In the genomic region with DNA sequence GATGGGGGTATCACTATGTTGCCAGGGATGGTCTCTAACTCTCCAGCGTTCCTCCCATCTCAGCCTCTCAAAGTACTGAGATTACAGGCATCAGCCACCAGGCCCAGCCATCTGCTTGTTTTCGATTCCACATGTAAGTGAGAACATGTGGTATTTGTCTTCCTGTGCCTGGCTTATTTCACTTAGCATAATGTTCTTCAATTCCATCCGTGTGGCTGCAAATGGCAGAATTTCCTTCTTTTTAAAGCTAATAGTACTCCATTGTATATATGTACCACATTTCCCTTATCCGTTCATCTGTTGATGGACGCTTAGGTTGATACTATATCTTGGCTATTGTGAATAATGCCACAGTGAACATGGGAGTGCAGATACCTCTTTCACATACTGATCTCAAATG, we compare ENCODE assay signal across 23 cellular contexts.
A peak's percentile ranks its signal among the peaks of the same experiment; 100 is the strongest.
DNase-seq lines count a peak whose midpoint lies in the region; ATAC-seq and TF ChIP-seq lines count a peak whose summit lies in the region.
"Had no signal": no experiment of that assay in that cellular context is flagged by ENCODE, and none has a peak within 500 bp of the region (broad histone marks: within the 10 kb centered on the region; RNA-seq: fewer than 3 reads in every experiment).

No MANE protein-coding gene starts in this region.

- H3K4ac ChIP-seq in IMR-90 (ENCODE audit: low read depth, low read length), result 0 out of 2 replicates have a peak overlapping the region, but pooled peaks have one; percentile 4

- H2BK20ac ChIP-seq in IMR-90 (ENCODE audit: low read depth, low read length), result no peak overlapping the region

- H3K27me3 Mint-ChIP-seq in Calu3 (ENCODE audit: unreplicated experiment) (no peaks in the 10 kb centered on the region), type B pancreatic cell (peaks cover 13% of the 10 kb centered on the region)

- no CpG with 5 or more reads among the region's 5 CpGs for WGBS in IMR-90 (ENCODE audit: extremely low coverage in 2 of 2, insufficient read length in 1 of 2), 2 experiments

- dilution Hi-C loops in IMR-90 (cut with HindIII; ENCODE audit: low sequenced_read_pairs, unreplicated experiment), result no loop called here

- H3K9ac ChIP-seq in IMR-90 (ENCODE audit: low read depth, low read length), result no peak overlapping the region

- peaks cover 4% of the 10 kb centered on the region for H3K36me3 Mint-ChIP-seq in Calu3 (ENCODE audit: insufficient read depth, unreplicated experiment)
- H3K36me3 Mint-ChIP-seq in type B pancreatic cell, result no peaks in the 10 kb centered on the region
- H3K36me3 Mint-ChIP-seq: T-cell had no signal

- peak overlapping the region; percentile 28; the same call in 1 of the 3 replicates for H2BK15ac ChIP-seq in IMR-90 (ENCODE audit: low read depth, low read length)

- H3K4me3 ChIP-seq in IMR-90 (ENCODE audit: insufficient read depth, low read depth, low read length) (no peak overlapping the region), RWPE2 (ENCODE audit: severe bottlenecking) (no peak overlapping the region), fibroblast of villous mesenchyme (ENCODE audit: low read depth, low read length) (no peak overlapping the region)
- H3K4me3 ChIP-seq: A549, GM23338, Peyer's patch had no signal

- H3K56ac ChIP-seq in IMR-90 (ENCODE audit: extremely low read depth, insufficient read depth, low read length), result no peak overlapping the region

- no peaks in the 10 kb centered on the region for H3K79me1 ChIP-seq in IMR-90 (ENCODE audit: low read depth in 1 of 2, low read length in 2 of 2)

- H2AK5ac ChIP-seq in IMR-90 (ENCODE audit: low read depth, low read length), result peak overlapping the region; percentile 7; the same call in 1 of the 2 replicates

- DNase-seq in Calu3, result no peak
- no peak for DNase-seq in IMR-90
- DNase-seq in RWPE2 (ENCODE audit: low spot score), result no peak
- DNase-seq in fibroblast of villous mesenchyme (ENCODE audit: low read depth), result peak; percentile 67
- no peak for DNase-seq in type B pancreatic cell (ENCODE audit: extremely low spot score, unreplicated experiment)
- no peak for DNase-seq in Kasumi-1 (lab: John Stamatoyannopoulos, UW)
- no peak for DNase-seq in GM13976 (ENCODE audit: low spot score)
- DNase-seq: CD8-positive, alpha-beta memory T cell; H9; HFFc6; KBM-7; NCI-H1048; NCI-H1417; NCI-H1694; NCI-H2029 treated with DMSO at 0.1 percent for 48 hours; NCI-H226; NCI-H510A treated with DMSO at 0.1 percent for 48 hours; Peyer's patch; T-cell had no signal

- H4K91ac ChIP-seq in IMR-90 (ENCODE audit: insufficient read depth, low read depth, low read length), result no peak overlapping the region

- H3K9me3 Mint-ChIP-seq in Calu3 (ENCODE audit: low read depth, unreplicated experiment) (peaks cover 6% of the 10 kb centered on the region), type B pancreatic cell (no peaks in the 10 kb centered on the region)

- H3K27ac Mint-ChIP-seq in Calu3 (ENCODE audit: unreplicated experiment) (peak overlapping the region; percentile 52), type B pancreatic cell (no peak overlapping the region)
- H3K27ac Mint-ChIP-seq: B cell; CD8-positive, alpha-beta memory T cell; GM23338; H9; HFFc6; T-cell had no signal

- no peak overlapping the region for H3K4me3 Mint-ChIP-seq in Calu3 (ENCODE audit: low read depth, unreplicated experiment)
- no peak overlapping the region for H3K4me3 Mint-ChIP-seq in type B pancreatic cell
- H3K4me3 Mint-ChIP-seq: B cell; CD8-positive, alpha-beta memory T cell; GM23338; H9; HFFc6; T-cell had no signal

- H3K4me1 ChIP-seq in IMR-90 (ENCODE audit: control insufficient read depth, insufficient read depth, low read length) (peaks cover 4% of the 10 kb centered on the region; the same call in 1 of the 2 replicates), RWPE2 (ENCODE audit: insufficient read depth, poor library complexity, severe bottlenecking) (peaks cover 6% of the 10 kb centered on the region)
- H3K4me1 ChIP-seq: Peyer's patch had no signal

- intact Hi-C loops in Calu3 (cut with micrococcal nuclease; ENCODE audit: unreplicated experiment) (loop anchor here (1.0 to 2.0 kb wide), 4 partner anchors 40 to 200 kb away; no protein-coding TSS in a partner anchor), IMR-90 (cut with micrococcal nuclease) (loop anchor here (1.0 kb wide), 3 partner anchors 196 to 334 kb away; no protein-coding TSS in a partner anchor)

- CTCF ChIA-PET in Calu3 (lab: Charles Lee) (interaction anchor here (1.2 to 2.3 kb wide), 2 partner anchors 32 to 200 kb away, joined by 3 to 28 read pairs; no protein-coding TSS in a partner anchor), IMR-90 (lab: Yijun Ruan, JAX) (interaction anchor here (0.6 to 2.0 kb wide), 4 partner anchors 18 to 200 kb away, joined by 3 to 15 read pairs (median 4); no protein-coding TSS in a partner anchor)

- peak overlapping the region; percentile 59; the same call in 1 of the 2 replicates for H2BK120ac ChIP-seq in IMR-90 (ENCODE audit: low read depth, low read length)

- POLR2A ChIA-PET in IMR-90 (lab: Charles Lee; ENCODE audit: unreplicated experiment), result no interaction called here

- BruUV-seq in Calu3 (replicated peaks; lab: Mats Ljungman, UMichigan) (no TSS peak), IMR-90 (replicated peaks; lab: Mats Ljungman, UMichigan) (no TSS peak)

- H2AFZ ChIP-seq in IMR-90 (replicated peaks; ENCODE audit: low read length, poor library complexity), result no peak overlapping the region
- H2AFZ ChIP-seq: GM23338 had no signal

- no peak overlapping the region for H2AK9ac ChIP-seq in IMR-90 (replicated peaks; ENCODE audit: low read depth, low read length, poor library complexity)

- ATAC-seq in IMR-90 (ENCODE audit: low read depth) (no peak), RWPE2 (ENCODE audit: low read depth) (no peak)
- ATAC-seq: GM23338, T-cell had no signal

- H3K27me3 ChIP-seq in IMR-90 (ENCODE audit: control insufficient read depth, insufficient read depth, low read length) (no peaks in the 10 kb centered on the region), RWPE2 (ENCODE audit: insufficient read depth, poor library complexity, severe bottlenecking) (no peaks in the 10 kb centered on the region)
- H3K27me3 ChIP-seq: Peyer's patch had no signal

- TF ChIP-seq POLR2A in IMR-90 (IDR thresholded peaks at IDR 0.05; ENCODE audit: low read depth, low read length), result no peak

- no peak overlapping the region for H3K23ac ChIP-seq in IMR-90 (ENCODE audit: low read depth, low read length)

- no peak for TF ChIP-seq CTCF in Calu3 (IDR thresholded peaks at IDR 0.05; ENCODE audit: unreplicated experiment)
- no peak for TF ChIP-seq CTCF in IMR-90 (conservative IDR thresholded peaks at IDR 0.05; ENCODE audit: low read depth, low read length)
- no peak for TF ChIP-seq CTCF in RWPE2 (IDR thresholded peaks at IDR 0.05; ENCODE audit: poor library complexity, severe bottlenecking)
- no peak for TF ChIP-seq CTCF in fibroblast of villous mesenchyme (IDR thresholded peaks at IDR 0.05; ENCODE audit: insufficient read depth, low read depth, low read length)
- no peak for TF ChIP-seq CTCF in type B pancreatic cell (conservative IDR thresholded peaks at IDR 0.05)
- TF ChIP-seq CTCF in GM13976 (IDR thresholded peaks at IDR 0.05; ENCODE audit: borderline replicate concordance, control extremely low read depth, extremely low read depth, insufficient read depth, missing control alignments), result no peak

- no peak overlapping the region for H3K14ac ChIP-seq in IMR-90 (replicated peaks; ENCODE audit: low read depth, low read length)

- H3K18ac ChIP-seq in IMR-90 (ENCODE audit: low read depth, low read length), result no peak overlapping the region

- H2BK5ac ChIP-seq in IMR-90 (ENCODE audit: low read depth, low read length, poor library complexity, severe bottlenecking), result no peak overlapping the region

- H3K27ac ChIP-seq in IMR-90 (ENCODE audit: insufficient read depth, low read length), result no peak overlapping the region
- peak overlapping the region; percentile 0 for H3K27ac ChIP-seq in RWPE2 (ENCODE audit: poor library complexity, severe bottlenecking)
- H3K27ac ChIP-seq: C4-2B had no signal

- H3K9me1 ChIP-seq in IMR-90 (ENCODE audit: insufficient read depth, low read length), result peaks cover 9% of the 10 kb centered on the region

- no peak overlapping the region for H4K5ac ChIP-seq in IMR-90 (ENCODE audit: low read depth, low read length)

- no peaks in the 10 kb centered on the region for H3K9me3 ChIP-seq in IMR-90 (ENCODE audit: control insufficient read depth, insufficient read depth, low read length)
- H3K9me3 ChIP-seq in RWPE2 (ENCODE audit: severe bottlenecking), result no peaks in the 10 kb centered on the region
- H3K9me3 ChIP-seq: A549, Peyer's patch had no signal

- no peak for TF ChIP-seq RAD21 in IMR-90 (IDR thresholded peaks at IDR 0.05; ENCODE audit: low read length)

- H3K4me1 Mint-ChIP-seq in Calu3 (ENCODE audit: low read depth, unreplicated experiment) (peaks cover 25% of the 10 kb centered on the region), type B pancreatic cell (ENCODE audit: unreplicated experiment) (peaks cover 10% of the 10 kb centered on the region)
- H3K4me1 Mint-ChIP-seq: B cell; CD8-positive, alpha-beta memory T cell; GM23338; T-cell had no signal

- no peaks in the 10 kb centered on the region for H4K20me1 ChIP-seq in IMR-90 (ENCODE audit: insufficient read depth, low read length)

- H3K36me3 ChIP-seq in IMR-90 (ENCODE audit: control insufficient read depth, insufficient read depth, low read length), result no peaks in the 10 kb centered on the region
- no peaks in the 10 kb centered on the region for H3K36me3 ChIP-seq in RWPE2 (ENCODE audit: low read depth)
- H3K36me3 ChIP-seq: Peyer's patch had no signal

- H4K8ac ChIP-seq in IMR-90 (ENCODE audit: low read depth in 2 of 2, low read length in 2 of 2), result no peak overlapping the region

- in situ Hi-C loops in IMR-90 (cut with MboI; ENCODE audit: low sequenced_read_pairs) (no loop called here), GM13976 (cut with MboI; ENCODE audit: low sequenced_read_pairs, unreplicated experiment) (no loop called here)

- H3K4me2 ChIP-seq in IMR-90 (ENCODE audit: low read depth, low read length), result no peak overlapping the region
- H3K4me2 ChIP-seq: A549, GM23338 had no signal

TF ChIP-seq in IMR-90, 13 proteins besides CTCF, POLR2A, EP300 and RAD21 (continues in another document):
- no peak for TF ChIP-seq MAZ (IDR thresholded peaks at IDR 0.05; ENCODE audit: borderline replicate concordance, low read depth, low read length)
- no peak for TF ChIP-seq MAFK (IDR thresholded peaks at IDR 0.05; ENCODE audit: low read depth, low read length)
- no peak for TF ChIP-seq CEBPB (IDR thresholded peaks at IDR 0.05; ENCODE audit: low read depth, low read length)
- TF ChIP-seq, protein P1, sequence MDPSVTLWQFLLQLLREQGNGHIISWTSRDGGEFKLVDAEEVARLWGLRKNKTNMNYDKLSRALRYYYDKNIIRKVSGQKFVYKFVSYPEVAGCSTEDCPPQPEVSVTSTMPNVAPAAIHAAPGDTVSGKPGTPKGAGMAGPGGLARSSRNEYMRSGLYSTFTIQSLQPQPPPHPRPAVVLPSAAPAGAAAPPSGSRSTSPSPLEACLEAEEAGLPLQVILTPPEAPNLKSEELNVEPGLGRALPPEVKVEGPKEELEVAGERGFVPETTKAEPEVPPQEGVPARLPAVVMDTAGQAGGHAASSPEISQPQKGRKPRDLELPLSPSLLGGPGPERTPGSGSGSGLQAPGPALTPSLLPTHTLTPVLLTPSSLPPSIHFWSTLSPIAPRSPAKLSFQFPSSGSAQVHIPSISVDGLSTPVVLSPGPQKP (IDR thresholded peaks at IDR 0.05; ENCODE audit: borderline replicate concordance, low read depth, low read length), result no peak
- no peak for TF ChIP-seq RFX5 (IDR thresholded peaks at IDR 0.05; ENCODE audit: low read depth, low read length)
